In the genomic region with DNA sequence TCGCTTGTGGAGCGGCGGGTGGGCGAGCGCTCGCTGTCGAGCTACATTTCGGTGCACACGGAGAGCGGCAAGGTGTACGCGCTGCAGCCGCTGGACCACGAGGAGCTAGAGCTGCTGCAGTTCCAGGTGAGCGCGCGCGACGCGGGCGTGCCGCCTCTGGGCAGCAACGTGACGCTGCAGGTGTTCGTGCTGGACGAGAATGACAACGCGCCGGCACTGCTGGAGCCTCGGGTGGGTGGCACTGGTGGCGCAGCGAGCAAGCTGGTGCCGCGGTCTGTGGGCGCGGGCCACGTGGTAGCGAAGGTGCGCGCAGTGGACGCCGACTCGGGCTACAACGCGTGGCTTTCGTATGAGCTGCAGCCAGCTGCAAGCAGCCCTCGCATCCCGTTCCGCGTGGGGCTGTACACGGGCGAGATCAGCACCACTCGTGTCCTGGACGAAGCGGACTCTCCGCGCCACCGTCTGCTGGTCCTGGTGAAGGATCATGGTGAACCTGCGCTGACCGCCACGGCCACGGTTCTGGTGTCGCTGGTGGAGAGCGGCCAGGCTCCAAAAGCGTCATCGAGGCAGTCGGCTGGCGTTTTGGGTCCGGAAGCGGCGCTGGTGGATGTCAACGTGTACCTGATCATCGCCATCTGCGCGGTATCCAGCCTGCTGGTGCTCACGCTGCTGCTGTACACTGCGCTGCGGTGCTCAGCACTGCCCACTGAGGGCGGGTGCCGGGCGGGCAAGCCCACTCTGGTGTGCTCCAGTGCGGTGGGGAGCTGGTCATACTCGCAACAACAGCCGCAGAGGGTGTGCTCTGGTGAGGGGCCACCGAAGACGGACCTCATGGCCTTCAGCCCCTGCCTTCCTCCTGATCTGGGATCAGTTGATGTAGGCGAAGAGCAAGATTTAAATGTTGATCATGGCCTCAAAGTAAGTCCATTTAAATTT, we compare ENCODE assay signal across 28 cellular contexts. TPM values are rescaled to one million over a fixed set of nuclear protein-coding genes. Genes with fewer than 3 reads are reported as not detected.
"Had no signal": no experiment of that assay in that cellular context is flagged by ENCODE, and none has a peak within 500 bp of the region (broad histone marks: within the 10 kb centered on the region; RNA-seq: fewer than 3 reads in every experiment).

No MANE protein-coding gene starts in this region.

- H3K4me1 ChIP-seq: stomach, suprapubic skin, testis, thyroid gland, tibial artery, tibial nerve, transverse colon, upper lobe of left lung, upper lobe of right lung, uterus, vagina had no signal

- DNase-seq: stimulated activated CD4-positive, alpha-beta T cell treated with anti-CD3 and anti-CD28 coated beads, Interleukin-2, amount 100 ng/mL, for 48 hours; stimulated activated CD4-positive, alpha-beta T cell treated with anti-CD3 and anti-CD28 coated beads, Interleukin-4, amount 100 ng/mL, for 1 hour; stimulated activated CD4-positive, alpha-beta T cell treated with anti-CD3 and anti-CD28 coated beads, Interleukin-4, amount 100 ng/mL, for 24 hours; stimulated activated CD4-positive, alpha-beta T cell treated with anti-CD3 and anti-CD28 coated beads, Interleukin-4, amount 100 ng/mL, for 4 hours; stimulated activated CD8-positive, alpha-beta memory T cell treated with anti-CD3 and anti-CD28 coated beads, Interleukin-4, amount 100 ng/mL, for 48 hours; stimulated activated naive B cell treated with anti-CD40 and anti-IgM and Interleukin-4, amounts not matched to agents 10 μg/mL and 1 μg/mL and 100 μg/mL, for 72 hours; stimulated activated naive CD4-positive, alpha-beta T cell; stimulated activated naive CD4-positive, alpha-beta T cell treated with Interleukin-2 at 50 U/mL for 16 hours; stimulated activated naive CD8-positive, alpha-beta T cell treated with anti-CD3 and anti-CD28 coated beads, Interleukin-15, amount 100 ng/mL, for 72 hours; stimulated activated naive CD8-positive, alpha-beta T cell treated with anti-CD3 and anti-CD28 coated beads, Interleukin-15, Interleukin-2, amounts not matched to agents 100 U/mL and 50 U/mL, for 24 hours; stomach; substantia nigra; testis; thyroid gland; tibial artery; transverse colon; trophoblast cell; upper lobe of right lung; uterus had no signal

- H3K4me3 ChIP-seq: stomach, suprapubic skin, testis, thoracic aorta, thyroid gland, tibial artery, tibial nerve, transverse colon, upper lobe of left lung, upper lobe of right lung, uterus, vagina had no signal

- H3K36me3 ChIP-seq: stomach, suprapubic skin, thoracic aorta, thyroid gland, tibial artery, tibial nerve, transverse colon, upper lobe of left lung, upper lobe of right lung, uterus, vagina had no signal

- H3K27me3 ChIP-seq: suprapubic skin, testis, tibial nerve, upper lobe of left lung, uterus, vagina had no signal

- ATAC-seq: stimulated activated effector memory CD8-positive, alpha-beta T cell treated with anti-CD3 and anti-CD28 coated beads, Interleukin-12 subunit alpha, Interleukin-12 subunit beta, amount 100 ng/mL, for 72 hours; stimulated activated memory B cell treated with anti-CD40 and anti-IgM and Interleukin-4, amounts not matched to agents 10 μg/mL and 1 μg/mL and 100 μg/mL, for 72 hours; stimulated activated naive B cell treated with anti-CD40 and anti-IgM and Interleukin-4, amounts not matched to agents 10 μg/mL and 1 μg/mL and 100 μg/mL, for 72 hours; stimulated activated naive CD8-positive, alpha-beta T cell treated with anti-CD3 and anti-CD28 coated beads, Interleukin-15, amount 100 ng/mL, for 72 hours; stimulated activated naive CD8-positive, alpha-beta T cell treated with anti-CD3 and anti-CD28 coated beads, Interleukin-15, Interleukin-2, amounts not matched to agents 100 U/mL and 50 U/mL, for 24 hours; upper lobe of right lung had no signal

- H3K27ac ChIP-seq: stomach, suprapubic skin, testis, thoracic aorta, thyroid gland, tibial artery, tibial nerve, transverse colon, upper lobe of left lung, upper lobe of right lung, uterus, vagina had no signal

- H3K9me3 ChIP-seq: testis, thyroid gland, upper lobe of right lung had no signal

RNA-seq across cellular contexts. Expression of a gene that starts 2.1 kb away (rescaled TPM):
- total RNA-seq: ureter had no signal
- polyA plus RNA-seq: stomach had no signal

RNA-seq across cellular contexts. Expression of a gene that starts 5.1 kb away (rescaled TPM):
- polyA plus RNA-seq: thymus had no signal
